9 cellular contexts compared by ENCODE assay signal in the genomic region with DNA sequence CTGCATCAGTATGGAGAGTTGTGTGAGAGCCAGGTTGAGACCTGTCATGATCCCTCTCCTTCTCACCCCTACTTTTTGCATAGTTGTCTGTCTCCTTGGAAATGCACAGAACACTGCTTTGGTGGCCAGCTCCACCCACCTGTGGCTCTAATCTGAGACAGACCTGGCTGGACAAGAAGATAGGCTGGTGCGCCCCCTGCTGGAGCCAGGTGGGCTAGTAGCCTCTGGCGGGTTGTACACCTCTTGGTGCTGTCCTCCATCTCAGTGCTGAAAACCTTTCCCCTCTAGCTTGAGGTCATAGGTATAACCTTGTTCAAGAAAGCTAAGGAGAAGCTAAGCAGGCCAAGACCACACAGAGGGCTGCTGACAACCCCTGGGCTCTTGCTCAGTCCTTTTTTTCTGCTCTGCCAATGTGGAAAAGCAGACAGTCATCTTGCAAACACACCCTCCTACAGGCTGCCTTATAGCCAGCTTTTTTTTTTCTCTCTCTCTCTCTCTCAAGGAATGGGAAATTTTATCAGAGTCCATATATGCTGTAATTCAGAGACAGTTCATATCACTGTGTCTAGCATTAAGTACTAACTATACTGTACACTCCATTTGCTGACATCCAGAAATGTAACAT. TPM values are rescaled to one million over a fixed set of nuclear protein-coding genes. Genes with fewer than 3 reads are reported as not detected.
DNase-seq lines count a peak whose midpoint lies in the region; ATAC-seq and TF ChIP-seq lines count a peak whose summit lies in the region.
"Had no signal": no experiment of that assay in that cellular context is flagged by ENCODE, and none has a peak within 500 bp of the region (broad histone marks: within the 10 kb centered on the region; RNA-seq: fewer than 3 reads in every experiment).

No MANE protein-coding gene starts in this region.

- no peaks in the 10 kb centered on the region for H3K27me3 ChIP-seq in MG63
- no peaks in the 10 kb centered on the region for H3K27me3 ChIP-seq in osteoblast (ENCODE audit: insufficient read depth, low read length)
- H3K27me3 ChIP-seq in ascending aorta, result no peaks in the 10 kb centered on the region
- H3K27me3 ChIP-seq: BLaER1 treated with 17β-estradiol and CSF1 and Interleukin-3, amounts not matched to agents 10 nM and 100 nM had no signal

- ATAC-seq in GM21737 (IDR thresholded peaks at IDR 0.05; ENCODE audit: unreplicated experiment), result peak; percentile 54

- DNase-seq in NCI-H510A treated with DMSO at 0.1 percent for 48 hours (lab: John Stamatoyannopoulos, UW) (peak; percentile 65), NCI-H510A (lab: John Stamatoyannopoulos, UW) (no peak), MG63 (peak; percentile 50), SK-MEL-5 (ENCODE audit: low read depth, low spot score) (peak; percentile 75), erythroblast (lab: John Stamatoyannopoulos, UW) (peak; percentile 71 to 76), osteoblast (ENCODE audit: insufficient read length, low spot score, missing footprints) (no peak), ascending aorta (ENCODE audit: low spot score in 2 of 2) (no peak)

- no peaks in the 10 kb centered on the region for H3K79me2 ChIP-seq in osteoblast (ENCODE audit: insufficient read depth, low read length)

- H3K4me1 ChIP-seq in osteoblast (ENCODE audit: insufficient read depth, low read length) (no peaks in the 10 kb centered on the region), ascending aorta (no peaks in the 10 kb centered on the region)

- no peak for TF ChIP-seq POLR2A in erythroblast (IDR thresholded peaks at IDR 0.05; ENCODE audit: low read length)

- H3K27ac ChIP-seq in osteoblast (ENCODE audit: low read depth, low read length) (no peak overlapping the region), ascending aorta (no peak overlapping the region)
- H3K27ac ChIP-seq: BLaER1 treated with 17β-estradiol and CSF1 and Interleukin-3, amounts not matched to agents 10 nM and 100 nM had no signal

- peak; percentile 69 for TF ChIP-seq CTCF in osteoblast (IDR thresholded peaks at IDR 0.05; ENCODE audit: extremely low read depth, low read depth, low read length)
- TF ChIP-seq CTCF in ascending aorta (IDR thresholded peaks at IDR 0.05), result no peak

- H3K4me3 ChIP-seq in MG63, result no peak overlapping the region
- no peak overlapping the region for H3K4me3 ChIP-seq in osteoblast (ENCODE audit: insufficient read depth, low read length)
- H3K4me3 ChIP-seq in ascending aorta, result no peak overlapping the region
- H3K4me3 ChIP-seq: BLaER1 treated with 17β-estradiol and CSF1 and Interleukin-3, amounts not matched to agents 10 nM and 100 nM had no signal

- no peak overlapping the region for H3K4me2 ChIP-seq in osteoblast (ENCODE audit: insufficient read depth, low read length)
- H3K4me2 ChIP-seq: BLaER1 treated with 17β-estradiol and CSF1 and Interleukin-3, amounts not matched to agents 10 nM and 100 nM had no signal

- H2AFZ ChIP-seq in osteoblast (ENCODE audit: low read length), result no peak overlapping the region

- in situ Hi-C loops in SK-MEL-5 (cut with HindIII; ENCODE audit: low pct_unique_long_range_greater_than_20kb, low sequenced_read_pairs), result no loop called here

- no peaks in the 10 kb centered on the region for H3K9me3 ChIP-seq in MG63
- no peaks in the 10 kb centered on the region for H3K9me3 ChIP-seq in osteoblast (ENCODE audit: low read depth, low read length)
- H3K9me3 ChIP-seq in ascending aorta, result no peaks in the 10 kb centered on the region
- H3K9me3 ChIP-seq: BLaER1 treated with 17β-estradiol and CSF1 and Interleukin-3, amounts not matched to agents 10 nM and 100 nM had no signal

- intact Hi-C loops in ascending aorta (cut with DNase I), result no loop called here

- H3K36me3 ChIP-seq in MG63, result no peaks in the 10 kb centered on the region
- no peaks in the 10 kb centered on the region for H3K36me3 ChIP-seq in osteoblast (ENCODE audit: insufficient read depth, low read length)
- H3K36me3 ChIP-seq in ascending aorta, result no peaks in the 10 kb centered on the region
- H3K36me3 ChIP-seq: BLaER1 treated with 17β-estradiol and CSF1 and Interleukin-3, amounts not matched to agents 10 nM and 100 nM had no signal

- H4K20me1 ChIP-seq in osteoblast (ENCODE audit: insufficient read depth, low read length), result no peaks in the 10 kb centered on the region
- H4K20me1 ChIP-seq: BLaER1 treated with 17β-estradiol and CSF1 and Interleukin-3, amounts not matched to agents 10 nM and 100 nM had no signal

RNA-seq across cellular contexts. Expression of gene SPATA6, which starts 58.8 kb away (rescaled TPM):
- total RNA-seq in MG63 (2014; rRNA removed; shearing (Covaris generic); ENCODE audit: low replicate concordance), result 0.15 and 0.46 TPM in 2 replicates
- 6.5 and 6.8 TPM in 2 replicates for total RNA-seq in SK-MEL-5 (2014; rRNA removed; shearing (Covaris generic))
- 5.5 and 8.9 TPM in 2 replicates for polyA plus RNA-seq in SK-MEL-5 (2015; cell fraction: cytosol; rRNA removed)
- polyA plus RNA-seq in SK-MEL-5 (2015; cell fraction: nucleus; rRNA removed), result 14.8 and 17.6 TPM in 2 replicates
- 7.6 and 9.7 TPM in 2 replicates for total RNA-seq in osteoblast
- 4.2 TPM for total RNA-seq in ascending aorta

Comparison
In these comparisons a context has a peak if more than half of its experiments do, and no peak if none do; other contexts are left out.
1. DNase-seq: peak in NCI-H510A treated with DMSO at 0.1 percent for 48 hours (single experiment), MG63 (single experiment), SK-MEL-5 (single experiment) and erythroblast (2 of 2); none in NCI-H510A (single experiment), osteoblast (single experiment) and ascending aorta (0 of 2).